1 cellular context compared by ENCODE assay signal in genomic region chr10:24603333-24603732, GRCh38.
TF ChIP-seq lines count a peak whose summit lies in the region.

No MANE protein-coding gene starts in this region.

TF ChIP-seq in SK-N-SH, 30 proteins besides CTCF, POLR2A, EP300 and RAD21 (continued from another document):
- TF ChIP-seq IRF3 (IDR thresholded peaks at IDR 0.05; ENCODE audit: low read depth, low read length) = no peak
